8 cellular contexts compared by ENCODE assay signal in the genomic region with DNA sequence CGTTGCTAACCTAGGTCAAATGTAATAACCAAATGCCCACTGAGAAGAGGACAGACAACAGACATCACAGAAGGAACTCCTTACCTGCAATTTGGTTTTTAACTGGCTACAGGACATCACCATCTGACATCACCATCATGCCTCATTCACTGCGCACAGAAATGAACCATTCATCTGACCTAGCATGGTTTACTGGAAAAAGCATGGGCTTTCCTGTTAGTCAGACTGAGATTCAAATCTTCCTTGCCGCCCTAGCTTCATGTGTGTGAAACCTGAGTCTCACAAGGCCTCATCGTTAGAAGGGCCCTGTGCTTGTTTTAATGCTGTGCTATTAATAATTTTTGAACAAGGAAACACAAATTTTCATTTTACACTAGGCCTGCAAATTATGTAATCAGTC. TPM values are rescaled to one million over a fixed set of nuclear protein-coding genes. Genes with fewer than 3 reads are reported as not detected.
A peak's percentile ranks its signal among the peaks of the same experiment; 100 is the strongest.
DNase-seq lines count a peak whose midpoint lies in the region; ATAC-seq, FAIRE-seq and TF ChIP-seq lines count a peak whose summit lies in the region.

No MANE protein-coding gene starts in this region.

- H3K4me1 ChIP-seq in BLaER1: peaks cover 44% of the 10 kb centered on the region
- peaks cover 39% of the 10 kb centered on the region for H3K4me1 ChIP-seq in Karpas-422 (ENCODE audit: low read length)
- peaks cover 7% of the 10 kb centered on the region for H3K4me1 ChIP-seq in astrocyte (ENCODE audit: insufficient read depth, low read length)
- peaks cover 14% of the 10 kb centered on the region for H3K4me1 ChIP-seq in osteoblast (ENCODE audit: insufficient read depth, low read length)

- H3K36me3 Mint-ChIP-seq in astrocyte (ENCODE audit: low read depth, unreplicated experiment): no peaks in the 10 kb centered on the region

- no peak for DNase-seq in Karpas-422
- no peak for DNase-seq in astrocyte (ENCODE audit: low read depth)
- no peak for DNase-seq in osteoblast (ENCODE audit: insufficient read length, low spot score, missing footprints)
- DNase-seq in NCI-H748 (lab: John Stamatoyannopoulos, UW; ENCODE audit: unreplicated experiment): no peak
- DNase-seq in NCI-H1694 treated with DMSO at 0.1 percent for 48 hours (lab: John Stamatoyannopoulos, UW): no peak
- DNase-seq in NCI-H1417 (lab: John Stamatoyannopoulos, UW): no peak

- ATAC-seq in GM21360 (IDR thresholded peaks at IDR 0.05; ENCODE audit: unreplicated experiment): no peak

- peak overlapping the region; percentile 77; the same call in 1 of the 2 replicates for H3K9ac ChIP-seq in BLaER1
- peak overlapping the region; percentile 71 for H3K9ac ChIP-seq in Karpas-422 (ENCODE audit: low read length)
- H3K9ac ChIP-seq in astrocyte (ENCODE audit: low read length): no peak overlapping the region

- H4K20me1 ChIP-seq in BLaER1 (peaks cover 11% of the 10 kb centered on the region; the same call in 1 of the 2 replicates), Karpas-422 (ENCODE audit: insufficient read depth, low read depth, low read length) (no peaks in the 10 kb centered on the region), astrocyte (ENCODE audit: insufficient read depth, low read length) (no peaks in the 10 kb centered on the region), osteoblast (ENCODE audit: insufficient read depth, low read length) (no peaks in the 10 kb centered on the region)

- peak overlapping the region; percentile 97 for H3K4me3 Mint-ChIP-seq in astrocyte (ENCODE audit: unreplicated experiment)

- peak overlapping the region; percentile 11 for H3K27ac Mint-ChIP-seq in astrocyte (ENCODE audit: unreplicated experiment)

- peaks cover 38% of the 10 kb centered on the region for H3K79me2 ChIP-seq in Karpas-422 (ENCODE audit: low read length)
- peaks cover 30% of the 10 kb centered on the region for H3K79me2 ChIP-seq in astrocyte (ENCODE audit: insufficient read depth, low read length)
- peaks cover 22% of the 10 kb centered on the region for H3K79me2 ChIP-seq in osteoblast (ENCODE audit: insufficient read depth, low read length)

- no peak for FAIRE-seq in astrocyte (lab: Jason Lieb, UNC)

- no peaks in the 10 kb centered on the region for H3K9me3 ChIP-seq in BLaER1
- H3K9me3 ChIP-seq in Karpas-422 (ENCODE audit: low read length): no peaks in the 10 kb centered on the region
- H3K9me3 ChIP-seq in astrocyte (ENCODE audit: insufficient read depth, low read depth, low read length): no peaks in the 10 kb centered on the region
- no peaks in the 10 kb centered on the region for H3K9me3 ChIP-seq in osteoblast (ENCODE audit: low read depth, low read length)

- peak overlapping the region; percentile 68 for H2AFZ ChIP-seq in Karpas-422 (ENCODE audit: low read length)
- peak overlapping the region; percentile 85 for H2AFZ ChIP-seq in astrocyte (ENCODE audit: low read depth, low read length)
- peak overlapping the region; percentile 91 for H2AFZ ChIP-seq in osteoblast (ENCODE audit: low read length)

- H3K27me3 ChIP-seq in BLaER1 (no peaks in the 10 kb centered on the region), Karpas-422 (ENCODE audit: low read length) (no peaks in the 10 kb centered on the region), astrocyte (ENCODE audit: insufficient read depth, low read length) (no peaks in the 10 kb centered on the region), osteoblast (ENCODE audit: insufficient read depth, low read length) (peaks cover 2% of the 10 kb centered on the region)

- H3K4me2 ChIP-seq in BLaER1 (peak overlapping the region; percentile 91), Karpas-422 (ENCODE audit: low read depth, low read length, poor library complexity, severe bottlenecking) (peak overlapping the region; percentile 89), astrocyte (ENCODE audit: low read length) (peak overlapping the region; percentile 99), osteoblast (ENCODE audit: insufficient read depth, low read length) (no peak overlapping the region)

- peak overlapping the region; percentile 72 for H3K4me3 ChIP-seq in BLaER1
- H3K4me3 ChIP-seq in Karpas-422 (ENCODE audit: low read length): peak overlapping the region; percentile 77
- H3K4me3 ChIP-seq in astrocyte (ENCODE audit: insufficient read depth, low read depth, low read length): no peak overlapping the region
- no peak overlapping the region for H3K4me3 ChIP-seq in osteoblast (ENCODE audit: insufficient read depth, low read length)

- H3K9me2 ChIP-seq in Karpas-422 (replicated peaks; ENCODE audit: insufficient read depth, low read length): no peaks in the 10 kb centered on the region

- no peaks in the 10 kb centered on the region for H3K9me3 Mint-ChIP-seq in astrocyte (ENCODE audit: unreplicated experiment)

- H3K4me1 Mint-ChIP-seq in astrocyte (ENCODE audit: low read depth, unreplicated experiment): peaks cover 4% of the 10 kb centered on the region

- H3K27ac ChIP-seq in BLaER1: no peak overlapping the region
- no peak overlapping the region for H3K27ac ChIP-seq in Karpas-422 (ENCODE audit: low read length)
- H3K27ac ChIP-seq in astrocyte (ENCODE audit: low read depth, low read length): no peak overlapping the region
- H3K27ac ChIP-seq in osteoblast (ENCODE audit: low read depth, low read length): no peak overlapping the region

- no peak for TF ChIP-seq CTCF in astrocyte (IDR thresholded peaks at IDR 0.05; ENCODE audit: insufficient read depth, low read depth, low read length)
- no peak for TF ChIP-seq CTCF in osteoblast (IDR thresholded peaks at IDR 0.05; ENCODE audit: extremely low read depth, low read depth, low read length)

- no peaks in the 10 kb centered on the region for H3K36me3 ChIP-seq in BLaER1
- no peaks in the 10 kb centered on the region for H3K36me3 ChIP-seq in Karpas-422 (ENCODE audit: insufficient read depth, low read length)
- H3K36me3 ChIP-seq in astrocyte (ENCODE audit: insufficient read depth, low read length): no peaks in the 10 kb centered on the region
- no peaks in the 10 kb centered on the region for H3K36me3 ChIP-seq in osteoblast (ENCODE audit: insufficient read depth, low read length)

- H3K27me3 Mint-ChIP-seq in astrocyte (ENCODE audit: low read depth, unreplicated experiment): no peaks in the 10 kb centered on the region

RNA-seq across cellular contexts. Expression of a gene that starts 1.1 kb away (rescaled TPM):
- total RNA-seq in Karpas-422 (2014; rRNA removed; shearing (Covaris generic); ENCODE audit: low replicate concordance): 23.3 and 33.5 TPM in 2 replicates
- total RNA-seq in astrocyte (15.6 and 16.3 TPM in 2 replicates), osteoblast (14.5 and 15.6 TPM in 2 replicates)

RNA-seq across cellular contexts. Expression of a gene that starts 22.7 kb away (rescaled TPM):
- 0.89 and 2.8 TPM in 2 replicates for total RNA-seq in Karpas-422 (2014; rRNA removed; shearing (Covaris generic); ENCODE audit: low replicate concordance)
- total RNA-seq in astrocyte (8.7 and 11.3 TPM in 2 replicates), osteoblast (11.6 and 15.0 TPM in 2 replicates)

Comparison
In these comparisons a context has a peak if more than half of its experiments do, and no peak if none do; other contexts are left out.
1. H3K4me3 ChIP-seq: peak in BLaER1 (single experiment) and Karpas-422 (single experiment); none in astrocyte (single experiment) and osteoblast (single experiment).
2. Peak in every context shown above with its lines, with median percentiles within 50 percentile points of each other: H2AFZ ChIP-seq.